ENCODE assay signal across 34 cellular contexts in genomic region chr6:88304515-88304914, GRCh38.
"Had no signal": no experiment of that assay in that cellular context is flagged by ENCODE, and none has a peak within 500 bp of the region (broad histone marks: within the 10 kb centered on the region; RNA-seq: fewer than 3 reads in every experiment).

No MANE protein-coding gene starts in this region.

- H3K27ac Mint-ChIP-seq: activated B cell treated with CpG ODN at 0.5 μM for 24 hours; activated CD4-positive, alpha-beta memory T cell treated with anti-CD3 and anti-CD28 coated beads for 36 hours; activated CD4-positive, alpha-beta T cell treated with anti-CD3 and anti-CD28 coated beads, Interleukin-2, amount 10 ng/mL, durations not matched to agents 24 days and 14 days; activated CD8-positive, alpha-beta T cell treated with anti-CD3 and anti-CD28 coated beads for 36 hours; activated naive CD4-positive, alpha-beta T cell treated with anti-CD3 and anti-CD28 coated beads for 36 hours; activated naive CD4-positive, alpha-beta T cell treated with anti-CD3 and anti-CD28 coated beads, Interleukin-2, amount 50 U/mL, for 72 hours; activated naive CD8-positive, alpha-beta T cell treated with anti-CD3 and anti-CD28 coated beads for 36 hours; activated T-cell treated with anti-CD3 and anti-CD28 coated beads, Interleukin-2, amount 50 U/mL, for 72 hours; activated T-helper 1 cell treated with anti-CD3 and anti-CD28 coated beads, Interleukin-12 subunit alpha, Interleukin-12 subunit beta, Interleukin-2, Interleukin-4 antibody, amounts not matched to agents 30 ng/mL and 10 ng/mL and 1 ng/mL, durations not matched to agents 14 hours and 24 hours and 36 hours; activated T-helper 17 cell treated with anti-CD3 and anti-CD28 coated beads, Interleukin-2, amount 50 U/mL, for 72 hours; T-helper 1 cell treated with Interleukin-12 subunit alpha and Interleukin-12 subunit beta and Interleukin-4 antibody, amounts not matched to agents 30 μg/mL and 1 μg/mL, for 36 hours; T-helper 2 cell treated with Interferon-gamma antibody and Interleukin-4, amounts not matched to agents 5 μg/mL and 100 μg/mL, for 36 hours had no signal

- DNase-seq: activated B cell treated with CpG ODN at 0.5 μM for 24 hours; activated CD4-positive, alpha-beta memory T cell treated with anti-CD3 and anti-CD28 coated beads for 36 hours; activated CD4-positive, alpha-beta T cell treated with anti-CD3 and anti-CD28 coated beads for 4 hours; activated CD4-positive, alpha-beta T cell treated with anti-CD3 and anti-CD28 coated beads, Interleukin-2, amount 10 ng/mL, durations not matched to agents 24 days and 14 days; activated CD4-positive, alpha-beta T cell treated with anti-CD3 and anti-CD28 coated beads, Interleukin-2, amount 50 U/mL, for 1 hour; activated CD4-positive, alpha-beta T cell treated with anti-CD3 and anti-CD28 coated beads, Interleukin-2, amount 50 U/mL, for 4 hours; activated CD4-positive, CD25-positive, alpha-beta regulatory T cell treated with anti-CD3 and anti-CD28 coated beads, Interleukin-2, amount 50 U/mL, for 72 hours; activated CD8-positive, alpha-beta memory T cell treated with anti-CD3 and anti-CD28 coated beads, Interleukin-2, amount 50 U/mL, for 4 hours; activated CD8-positive, alpha-beta T cell treated with anti-CD3 and anti-CD28 coated beads for 36 hours; activated effector memory CD4-positive, alpha-beta T cell treated with anti-CD3 and anti-CD28 coated beads, Interleukin-2, amount 50 U/mL, for 16 hours; activated gamma-delta T cell treated with Interleukin-2 at 50 U/mL for 16 hours; activated naive CD4-positive, alpha-beta T cell; activated naive CD4-positive, alpha-beta T cell treated with anti-CD3 and anti-CD28 coated beads for 36 hours; activated naive CD4-positive, alpha-beta T cell treated with anti-CD3 and anti-CD28 coated beads, Interleukin-2, amount 50 U/mL, for 16 hours; activated naive CD8-positive, alpha-beta T cell treated with anti-CD3 and anti-CD28 coated beads for 36 hours; activated T-cell treated with anti-CD3 and anti-CD28 coated beads for 4 hours; activated T-cell treated with anti-CD3 and anti-CD28 coated beads, Interleukin-2, amount 50 U/mL, for 1 hour; activated T-cell treated with anti-CD3 and anti-CD28 coated beads, Interleukin-2, amount 50 U/mL, for 4 hours; activated T-cell treated with anti-CD3 and anti-CD28 coated beads, Interleukin-2, amount 50 U/mL, for 72 hours; adrenal gland; amniotic stem cell; aorta; body of pancreas; brain microvascular endothelial cell; central memory CD4-positive, alpha-beta T cell; T-helper 1 cell; T-helper 2 cell; T-helper 9 cell had no signal

- H3K4me1 ChIP-seq: adrenal gland, body of pancreas, breast epithelium had no signal

- H3K9me3 ChIP-seq: adrenal gland, body of pancreas had no signal

- H3K4me3 Mint-ChIP-seq: activated B cell treated with CpG ODN at 0.5 μM for 24 hours; activated CD4-positive, alpha-beta memory T cell treated with anti-CD3 and anti-CD28 coated beads for 36 hours; activated CD4-positive, alpha-beta T cell treated with anti-CD3 and anti-CD28 coated beads, Interleukin-2, amount 10 ng/mL, durations not matched to agents 24 days and 14 days; activated CD8-positive, alpha-beta T cell treated with anti-CD3 and anti-CD28 coated beads for 36 hours; activated naive CD4-positive, alpha-beta T cell treated with anti-CD3 and anti-CD28 coated beads for 36 hours; activated naive CD8-positive, alpha-beta T cell treated with anti-CD3 and anti-CD28 coated beads for 36 hours; activated T-cell treated with anti-CD3 and anti-CD28 coated beads, Interleukin-2, amount 50 U/mL, for 4 hours; activated T-cell treated with anti-CD3 and anti-CD28 coated beads, Interleukin-2, amount 50 U/mL, for 72 hours; activated T-helper 1 cell treated with anti-CD3 and anti-CD28 coated beads, Interleukin-12 subunit alpha, Interleukin-12 subunit beta, Interleukin-2, Interleukin-4 antibody, amounts not matched to agents 30 ng/mL and 10 ng/mL and 1 ng/mL, durations not matched to agents 14 hours and 24 hours and 36 hours; activated T-helper 17 cell treated with anti-CD3 and anti-CD28 coated beads, Interleukin-2, amount 50 U/mL, for 72 hours; T-helper 1 cell treated with Interleukin-12 subunit alpha and Interleukin-12 subunit beta and Interleukin-4 antibody, amounts not matched to agents 30 μg/mL and 1 μg/mL, for 36 hours; T-helper 2 cell treated with Interferon-gamma antibody and Interleukin-4, amounts not matched to agents 5 μg/mL and 100 μg/mL, for 36 hours had no signal

- H3K36me3 ChIP-seq: adrenal gland, brain microvascular endothelial cell, breast epithelium had no signal

- H3K27me3 Mint-ChIP-seq: activated CD4-positive, alpha-beta T cell treated with anti-CD3 and anti-CD28 coated beads, Interleukin-2, amount 10 ng/mL, durations not matched to agents 24 days and 14 days; activated naive CD8-positive, alpha-beta T cell treated with anti-CD3 and anti-CD28 coated beads for 36 hours had no signal

- ATAC-seq: activated CD8-positive, alpha-beta T cell treated with anti-CD3 and anti-CD28 coated beads for 36 hours; activated naive CD4-positive, alpha-beta T cell treated with anti-CD3 and anti-CD28 coated beads, Interleukin-2, amount 50 U/mL, for 72 hours; activated T-cell treated with anti-CD3 and anti-CD28 coated beads, Interleukin-2, amount 50 U/mL, for 4 hours; activated T-cell treated with anti-CD3 and anti-CD28 coated beads, Interleukin-2, amount 50 U/mL, for 72 hours; activated T-helper 17 cell treated with anti-CD3 and anti-CD28 coated beads, Interleukin-2, amount 50 U/mL, for 72 hours; body of pancreas had no signal

- H3K4me3 ChIP-seq: adrenal gland, body of pancreas, breast epithelium had no signal

- H3K36me3 Mint-ChIP-seq: activated CD4-positive, alpha-beta memory T cell treated with anti-CD3 and anti-CD28 coated beads for 36 hours; activated naive CD4-positive, alpha-beta T cell treated with anti-CD3 and anti-CD28 coated beads, Interleukin-2, amount 50 U/mL, for 72 hours; activated naive CD8-positive, alpha-beta T cell treated with anti-CD3 and anti-CD28 coated beads for 36 hours had no signal

- H3K27me3 ChIP-seq: adrenal gland, body of pancreas, brain microvascular endothelial cell, breast epithelium had no signal

- H3K9me3 Mint-ChIP-seq: activated CD4-positive, alpha-beta memory T cell treated with anti-CD3 and anti-CD28 coated beads for 36 hours; activated CD4-positive, alpha-beta T cell treated with anti-CD3 and anti-CD28 coated beads, Interleukin-2, amount 10 ng/mL, durations not matched to agents 24 days and 14 days; activated naive CD4-positive, alpha-beta T cell treated with anti-CD3 and anti-CD28 coated beads for 36 hours; activated naive CD4-positive, alpha-beta T cell treated with anti-CD3 and anti-CD28 coated beads, Interleukin-2, amount 50 U/mL, for 72 hours; activated naive CD8-positive, alpha-beta T cell treated with anti-CD3 and anti-CD28 coated beads for 36 hours; activated T-cell treated with anti-CD3 and anti-CD28 coated beads, Interleukin-2, amount 50 U/mL, for 4 hours; activated T-cell treated with anti-CD3 and anti-CD28 coated beads, Interleukin-2, amount 50 U/mL, for 72 hours; activated T-helper 1 cell treated with anti-CD3 and anti-CD28 coated beads, Interleukin-12 subunit alpha, Interleukin-12 subunit beta, Interleukin-2, Interleukin-4 antibody, amounts not matched to agents 30 ng/mL and 10 ng/mL and 1 ng/mL, durations not matched to agents 14 hours and 24 hours and 36 hours; activated T-helper 17 cell treated with anti-CD3 and anti-CD28 coated beads, Interleukin-2, amount 50 U/mL, for 72 hours; T-helper 1 cell treated with Interleukin-12 subunit alpha and Interleukin-12 subunit beta and Interleukin-4 antibody, amounts not matched to agents 30 μg/mL and 1 μg/mL, for 36 hours; T-helper 2 cell treated with Interferon-gamma antibody and Interleukin-4, amounts not matched to agents 5 μg/mL and 100 μg/mL, for 36 hours had no signal

- H3K4me1 Mint-ChIP-seq: activated B cell treated with CpG ODN at 0.5 μM for 24 hours; activated CD4-positive, alpha-beta T cell treated with anti-CD3 and anti-CD28 coated beads, Interleukin-2, amount 10 ng/mL, durations not matched to agents 24 days and 14 days; activated naive CD8-positive, alpha-beta T cell treated with anti-CD3 and anti-CD28 coated beads for 36 hours; activated T-helper 17 cell treated with anti-CD3 and anti-CD28 coated beads, Interleukin-2, amount 50 U/mL, for 72 hours had no signal
